ENCODE assay signal across 1 cellular context in genomic region chr2:8138923-8139667, GRCh38.
A peak's percentile ranks its signal among the peaks of the same experiment; 100 is the strongest.
TF ChIP-seq lines count a peak whose summit lies in the region.

No MANE protein-coding gene starts in this region.

TF ChIP-seq in HepG2, 621 proteins besides CTCF, POLR2A, EP300 and RAD21 (continued from another document and continues in another):
- TF ChIP-seq, protein P1, sequence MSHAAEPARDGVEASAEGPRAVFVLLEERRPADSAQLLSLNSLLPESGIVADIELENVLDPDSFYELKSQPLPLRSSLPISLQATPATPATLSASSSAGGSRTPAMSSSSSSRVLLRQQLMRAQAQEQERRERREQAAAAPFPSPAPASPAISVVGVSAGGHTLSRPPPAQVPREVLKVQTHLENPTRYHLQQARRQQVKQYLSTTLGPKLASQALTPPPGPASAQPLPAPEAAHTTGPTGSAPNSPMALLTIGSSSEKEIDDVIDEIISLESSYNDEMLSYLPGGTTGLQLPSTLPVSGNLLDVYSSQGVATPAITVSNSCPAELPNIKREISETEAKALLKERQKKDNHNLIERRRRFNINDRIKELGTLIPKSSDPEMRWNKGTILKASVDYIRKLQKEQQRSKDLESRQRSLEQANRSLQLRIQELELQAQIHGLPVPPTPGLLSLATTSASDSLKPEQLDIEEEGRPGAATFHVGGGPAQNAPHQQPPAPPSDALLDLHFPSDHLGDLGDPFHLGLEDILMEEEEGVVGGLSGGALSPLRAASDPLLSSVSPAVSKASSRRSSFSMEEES (CRISPR knock-in tag; IDR thresholded peaks at IDR 0.05), result peak; percentile 73; the same call in 1 of the 2 replicates
- TF ChIP-seq RFXAP (CRISPR knock-in tag; IDR thresholded peaks at IDR 0.05; ENCODE audit: borderline replicate concordance), result no peak
- peak; percentile 79 for TF ChIP-seq IRF2 (CRISPR knock-in tag; IDR thresholded peaks at IDR 0.05)
- peak; percentile 9 for TF ChIP-seq ZNF781 (CRISPR knock-in tag; IDR thresholded peaks at IDR 0.05; ENCODE audit: borderline replicate concordance, not compliant biosample characterization)
- TF ChIP-seq ZSCAN30 (CRISPR knock-in tag; IDR thresholded peaks at IDR 0.05), result no peak
- no peak for TF ChIP-seq SYNCRIP (IDR thresholded peaks at IDR 0.05; ENCODE audit: insufficient read depth, low read depth, low read length)
- TF ChIP-seq HMGXB4 (CRISPR knock-in tag; IDR thresholded peaks at IDR 0.05; ENCODE audit: borderline replicate concordance in 1 of 2, low read depth in 1 of 2), result no peak; a peak in 1 of 4 replicates
- peak; percentile 89 for TF ChIP-seq SALL1 (CRISPR knock-in tag; IDR thresholded peaks at IDR 0.05)
- TF ChIP-seq CEBPG (CRISPR knock-in tag; IDR thresholded peaks at IDR 0.05), result peak; percentile 97
- TF ChIP-seq ZNF235 (CRISPR knock-in tag; IDR thresholded peaks at IDR 0.05; ENCODE audit: borderline replicate concordance), result no peak
- peak; percentile 99 for TF ChIP-seq NFIC (IDR thresholded peaks at IDR 0.05; ENCODE audit: low read length)
- TF ChIP-seq ZNF660 (CRISPR knock-in tag; IDR thresholded peaks at IDR 0.05; ENCODE audit: borderline replicate concordance, low read depth), result no peak
- TF ChIP-seq ETV6 (CRISPR knock-in tag; conservative IDR thresholded peaks at IDR 0.05), result no peak
- TF ChIP-seq, protein P2, sequence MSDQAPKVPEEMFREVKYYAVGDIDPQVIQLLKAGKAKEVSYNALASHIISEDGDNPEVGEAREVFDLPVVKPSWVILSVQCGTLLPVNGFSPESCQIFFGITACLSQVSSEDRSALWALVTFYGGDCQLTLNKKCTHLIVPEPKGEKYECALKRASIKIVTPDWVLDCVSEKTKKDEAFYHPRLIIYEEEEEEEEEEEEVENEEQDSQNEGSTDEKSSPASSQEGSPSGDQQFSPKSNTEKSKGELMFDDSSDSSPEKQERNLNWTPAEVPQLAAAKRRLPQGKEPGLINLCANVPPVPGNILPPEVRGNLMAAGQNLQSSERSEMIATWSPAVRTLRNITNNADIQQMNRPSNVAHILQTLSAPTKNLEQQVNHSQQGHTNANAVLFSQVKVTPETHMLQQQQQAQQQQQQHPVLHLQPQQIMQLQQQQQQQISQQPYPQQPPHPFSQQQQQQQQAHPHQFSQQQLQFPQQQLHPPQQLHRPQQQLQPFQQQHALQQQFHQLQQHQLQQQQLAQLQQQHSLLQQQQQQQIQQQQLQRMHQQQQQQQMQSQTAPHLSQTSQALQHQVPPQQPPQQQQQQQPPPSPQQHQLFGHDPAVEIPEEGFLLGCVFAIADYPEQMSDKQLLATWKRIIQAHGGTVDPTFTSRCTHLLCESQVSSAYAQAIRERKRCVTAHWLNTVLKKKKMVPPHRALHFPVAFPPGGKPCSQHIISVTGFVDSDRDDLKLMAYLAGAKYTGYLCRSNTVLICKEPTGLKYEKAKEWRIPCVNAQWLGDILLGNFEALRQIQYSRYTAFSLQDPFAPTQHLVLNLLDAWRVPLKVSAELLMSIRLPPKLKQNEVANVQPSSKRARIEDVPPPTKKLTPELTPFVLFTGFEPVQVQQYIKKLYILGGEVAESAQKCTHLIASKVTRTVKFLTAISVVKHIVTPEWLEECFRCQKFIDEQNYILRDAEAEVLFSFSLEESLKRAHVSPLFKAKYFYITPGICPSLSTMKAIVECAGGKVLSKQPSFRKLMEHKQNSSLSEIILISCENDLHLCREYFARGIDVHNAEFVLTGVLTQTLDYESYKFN (CRISPR knock-in tag; conservative IDR thresholded peaks at IDR 0.05), result peak; percentile 98
- 0 out of 2 replicates have a peak, but pooled peaks have one; percentile 8 for TF ChIP-seq ZBTB40 (IDR thresholded peaks at IDR 0.05)
- 0 out of 2 replicates have a peak, but pooled peaks have one; percentile 29 for TF ChIP-seq ZBTB40 (CRISPR knock-in tag; IDR thresholded peaks at IDR 0.05)
- TF ChIP-seq POLR2AphosphoS5 (IDR thresholded peaks at IDR 0.05; ENCODE audit: low read depth, low read length), result peak; percentile 74
- peak; percentile 87 for TF ChIP-seq RCOR2 (CRISPR knock-in tag; IDR thresholded peaks at IDR 0.05)
- TF ChIP-seq KLF9 (CRISPR knock-in tag; IDR thresholded peaks at IDR 0.05; ENCODE audit: low read depth), result no peak; the same call in 1 of the 2 replicates
- TF ChIP-seq ZBTB8A (CRISPR knock-in tag; IDR thresholded peaks at IDR 0.05; ENCODE audit: borderline replicate concordance, low read depth), result no peak
- no peak for TF ChIP-seq ARNT (IDR thresholded peaks at IDR 0.05)
- TF ChIP-seq NR2F6 (IDR thresholded peaks at IDR 0.05), result peak; percentile 96
- peak; percentile 92 for TF ChIP-seq NR2F6 (CRISPR knock-in tag; IDR thresholded peaks at IDR 0.05)
- TF ChIP-seq ZNF251 (CRISPR knock-in tag; IDR thresholded peaks at IDR 0.05), result no peak
- peak; percentile 51; the same call in 1 of the 2 replicates for TF ChIP-seq ZNF543 (CRISPR knock-in tag; IDR thresholded peaks at IDR 0.05)
- no peak for TF ChIP-seq SRSF4 (IDR thresholded peaks at IDR 0.05; ENCODE audit: low read depth, low read length, poor library complexity, severe bottlenecking)
- no peak for TF ChIP-seq SRSF9 (IDR thresholded peaks at IDR 0.05; ENCODE audit: borderline replicate concordance, insufficient read depth, low read depth, low read length, poor library complexity, severe bottlenecking)
- peak; percentile 99 for TF ChIP-seq ZNF646 (CRISPR knock-in tag; IDR thresholded peaks at IDR 0.05)
- no peak for TF ChIP-seq ARHGAP35 (CRISPR knock-in tag; IDR thresholded peaks at IDR 0.05; ENCODE audit: borderline replicate concordance)
- TF ChIP-seq SRF (IDR thresholded peaks at IDR 0.05; ENCODE audit: low read depth, low read length), result peak; percentile 71
- no peak for TF ChIP-seq NFYC (CRISPR knock-in tag; IDR thresholded peaks at IDR 0.05)
- peak; percentile 78 for TF ChIP-seq ATF1 (CRISPR knock-in tag; IDR thresholded peaks at IDR 0.05)
- TF ChIP-seq ZSCAN29 (CRISPR knock-in tag; conservative IDR thresholded peaks at IDR 0.05), result peak; percentile 51; the same call in 1 of the 2 replicates
- TF ChIP-seq ZNF878 (CRISPR knock-in tag; IDR thresholded peaks at IDR 0.05), result peak; percentile 79; the same call in 1 of the 2 replicates
- TF ChIP-seq, protein P3, sequence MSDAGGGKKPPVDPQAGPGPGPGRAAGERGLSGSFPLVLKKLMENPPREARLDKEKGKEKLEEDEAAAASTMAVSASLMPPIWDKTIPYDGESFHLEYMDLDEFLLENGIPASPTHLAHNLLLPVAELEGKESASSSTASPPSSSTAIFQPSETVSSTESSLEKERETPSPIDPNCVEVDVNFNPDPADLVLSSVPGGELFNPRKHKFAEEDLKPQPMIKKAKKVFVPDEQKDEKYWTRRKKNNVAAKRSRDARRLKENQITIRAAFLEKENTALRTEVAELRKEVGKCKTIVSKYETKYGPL (CRISPR knock-in tag; IDR thresholded peaks at IDR 0.05), result no peak
- TF ChIP-seq SRY (CRISPR knock-in tag; IDR thresholded peaks at IDR 0.05), result no peak
- no peak; the same call in 1 of the 2 replicates for TF ChIP-seq ATM (IDR thresholded peaks at IDR 0.05; ENCODE audit: borderline replicate concordance)
- TF ChIP-seq ZMYM4 (CRISPR knock-in tag; IDR thresholded peaks at IDR 0.05), result peak; percentile 86
